Comparison of ENCODE assay signal across 20 cellular contexts in genomic region chr7:50153141-50153540, GRCh38.
DNase-seq lines count a peak whose midpoint lies in the region; ATAC-seq and TF ChIP-seq lines count a peak whose summit lies in the region.
"Had no signal": no experiment of that assay in that cellular context is flagged by ENCODE, and none has a peak within 500 bp of the region (broad histone marks: within the 10 kb centered on the region; RNA-seq: fewer than 3 reads in every experiment).

No MANE protein-coding gene starts in this region.

- H2AFZ ChIP-seq in DND-41 (ENCODE audit: low read depth, low read length) = no peak overlapping the region
- H2AFZ ChIP-seq: PC-9 had no signal

- H3K9ac ChIP-seq in DND-41 (ENCODE audit: low read depth, low read length) (no peak overlapping the region), colonic mucosa (ENCODE audit: low read depth in 2 of 2, low read length in 2 of 2) (no peak overlapping the region)

- H3K9me3 Mint-ChIP-seq in activated naive CD8-positive, alpha-beta T cell (ENCODE audit: low read depth) = peaks cover 10% of the 10 kb centered on the region
- H3K9me3 Mint-ChIP-seq: activated naive CD8-positive, alpha-beta T cell treated with anti-CD3 and anti-CD28 coated beads, Interleukin-2, amount 10 ng/mL, durations not matched to agents 7 days and 5 days; HFFc6 had no signal

- ATAC-seq in DND-41 (ENCODE audit: insufficient read depth, low read depth) (peak; percentile 30; the same call in 1 of the 3 replicates), GM18858 (IDR thresholded peaks at IDR 0.05; ENCODE audit: unreplicated experiment) (peak; percentile 26), HG03432 (IDR thresholded peaks at IDR 0.05; ENCODE audit: unreplicated experiment) (peak; percentile 54), HG03460 (IDR thresholded peaks at IDR 0.05; ENCODE audit: unreplicated experiment) (no peak)
- ATAC-seq: HepG2, left lung had no signal

- intact Hi-C loops in colonic mucosa (cut with DNase I) = no loop called here

- H3K4me3 Mint-ChIP-seq in activated naive CD8-positive, alpha-beta T cell = peak overlapping the region; percentile 7
- H3K4me3 Mint-ChIP-seq: activated naive CD8-positive, alpha-beta T cell treated with anti-CD3 and anti-CD28 coated beads, Interleukin-2, amount 10 ng/mL, durations not matched to agents 7 days and 5 days; HFFc6 had no signal

- H3K4me3 ChIP-seq in DND-41 (ENCODE audit: low read depth in 1 of 2, low read length in 2 of 2) = no peak overlapping the region
- no peak overlapping the region for H3K4me3 ChIP-seq in colonic mucosa
- H3K4me3 ChIP-seq: breast epithelium, dorsolateral prefrontal cortex, left lung, PC-9, sigmoid colon had no signal

- no peaks in the 10 kb centered on the region for H3K27me3 Mint-ChIP-seq in activated naive CD8-positive, alpha-beta T cell
- H3K27me3 Mint-ChIP-seq: activated naive CD8-positive, alpha-beta T cell treated with anti-CD3 and anti-CD28 coated beads, Interleukin-2, amount 10 ng/mL, durations not matched to agents 7 days and 5 days had no signal

- H3K4me1 ChIP-seq in DND-41 (ENCODE audit: insufficient read depth, low read length) (peaks cover 42% of the 10 kb centered on the region), colonic mucosa (no peaks in the 10 kb centered on the region)
- H3K4me1 ChIP-seq: breast epithelium, left lung, sigmoid colon had no signal

- H4K20me1 ChIP-seq in DND-41 (ENCODE audit: insufficient read depth, low read length) = no peaks in the 10 kb centered on the region

- no peaks in the 10 kb centered on the region for H3K36me3 ChIP-seq in DND-41 (ENCODE audit: insufficient read depth, low read length)
- H3K36me3 ChIP-seq in colonic mucosa = no peaks in the 10 kb centered on the region
- H3K36me3 ChIP-seq: breast epithelium, left lung, sigmoid colon had no signal

- H3K27me3 ChIP-seq in DND-41 (ENCODE audit: insufficient read depth, low read length, poor library complexity) = no peaks in the 10 kb centered on the region
- no peaks in the 10 kb centered on the region for H3K27me3 ChIP-seq in colonic mucosa
- H3K27me3 ChIP-seq: breast epithelium, dorsolateral prefrontal cortex, left lung, sigmoid colon had no signal

- peak overlapping the region; percentile 95 for H3K27ac Mint-ChIP-seq in activated naive CD8-positive, alpha-beta T cell
- H3K27ac Mint-ChIP-seq: activated naive CD8-positive, alpha-beta T cell treated with anti-CD3 and anti-CD28 coated beads, Interleukin-2, amount 10 ng/mL, durations not matched to agents 7 days and 5 days; HFFc6 had no signal

- H3K9me3 ChIP-seq in DND-41 (ENCODE audit: insufficient read depth, low read length, severe bottlenecking) = no peaks in the 10 kb centered on the region
- no peaks in the 10 kb centered on the region for H3K9me3 ChIP-seq in colonic mucosa
- H3K9me3 ChIP-seq: breast epithelium, left lung, sigmoid colon had no signal

- H3K4me2 ChIP-seq in DND-41 (ENCODE audit: insufficient read depth, low read length) = no peak overlapping the region
- H3K4me2 ChIP-seq: PC-9 had no signal

- peaks cover 6% of the 10 kb centered on the region for H3K36me3 Mint-ChIP-seq in activated naive CD8-positive, alpha-beta T cell
- H3K36me3 Mint-ChIP-seq: activated naive CD8-positive, alpha-beta T cell treated with anti-CD3 and anti-CD28 coated beads, Interleukin-2, amount 10 ng/mL, durations not matched to agents 7 days and 5 days had no signal

- TF ChIP-seq CTCF in DND-41 (IDR thresholded peaks at IDR 0.05; ENCODE audit: borderline replicate concordance, extremely low read depth, low read length, poor library complexity, severe bottlenecking) (no peak), colonic mucosa (IDR thresholded peaks at IDR 0.05) (no peak)

- H3K27ac ChIP-seq in DND-41 (ENCODE audit: low read length) = no peak overlapping the region
- no peak overlapping the region for H3K27ac ChIP-seq in colonic mucosa
- H3K27ac ChIP-seq: breast epithelium, dorsolateral prefrontal cortex, left lung, PC-9, sigmoid colon had no signal

- H3K79me2 ChIP-seq in DND-41 (ENCODE audit: insufficient read depth, low read length) = no peaks in the 10 kb centered on the region

- H3K4me1 Mint-ChIP-seq in activated naive CD8-positive, alpha-beta T cell (ENCODE audit: low read depth) = peaks cover 87% of the 10 kb centered on the region

- DNase-seq in DND-41 = peak; percentile 28
- DNase-seq in NCI-H1930 (lab: John Stamatoyannopoulos, UW) = no peak
- no peak for DNase-seq in colonic mucosa
- DNase-seq in dermis blood vessel endothelial cell = no peak
- DNase-seq: activated naive CD8-positive, alpha-beta T cell treated with anti-CD3 and anti-CD28 coated beads, Interleukin-2, amount 10 ng/mL, durations not matched to agents 7 days and 5 days; activated T-cell treated with anti-CD3 and anti-CD28 coated beads, Interleukin-2, amount 50 U/mL, for 48 hours; COR-L47; dorsolateral prefrontal cortex; HFFc6; left lung; NCI-H2081 treated with DMSO at 0.1 percent for 48 hours; PC-9; sigmoid colon; stimulated activated CD4-positive, alpha-beta T cell treated with anti-CD3 and anti-CD28 coated beads, Interleukin-4, amount 100 ng/mL, for 1 hour had no signal
